9 cellular contexts compared by ENCODE assay signal in the genomic region with DNA sequence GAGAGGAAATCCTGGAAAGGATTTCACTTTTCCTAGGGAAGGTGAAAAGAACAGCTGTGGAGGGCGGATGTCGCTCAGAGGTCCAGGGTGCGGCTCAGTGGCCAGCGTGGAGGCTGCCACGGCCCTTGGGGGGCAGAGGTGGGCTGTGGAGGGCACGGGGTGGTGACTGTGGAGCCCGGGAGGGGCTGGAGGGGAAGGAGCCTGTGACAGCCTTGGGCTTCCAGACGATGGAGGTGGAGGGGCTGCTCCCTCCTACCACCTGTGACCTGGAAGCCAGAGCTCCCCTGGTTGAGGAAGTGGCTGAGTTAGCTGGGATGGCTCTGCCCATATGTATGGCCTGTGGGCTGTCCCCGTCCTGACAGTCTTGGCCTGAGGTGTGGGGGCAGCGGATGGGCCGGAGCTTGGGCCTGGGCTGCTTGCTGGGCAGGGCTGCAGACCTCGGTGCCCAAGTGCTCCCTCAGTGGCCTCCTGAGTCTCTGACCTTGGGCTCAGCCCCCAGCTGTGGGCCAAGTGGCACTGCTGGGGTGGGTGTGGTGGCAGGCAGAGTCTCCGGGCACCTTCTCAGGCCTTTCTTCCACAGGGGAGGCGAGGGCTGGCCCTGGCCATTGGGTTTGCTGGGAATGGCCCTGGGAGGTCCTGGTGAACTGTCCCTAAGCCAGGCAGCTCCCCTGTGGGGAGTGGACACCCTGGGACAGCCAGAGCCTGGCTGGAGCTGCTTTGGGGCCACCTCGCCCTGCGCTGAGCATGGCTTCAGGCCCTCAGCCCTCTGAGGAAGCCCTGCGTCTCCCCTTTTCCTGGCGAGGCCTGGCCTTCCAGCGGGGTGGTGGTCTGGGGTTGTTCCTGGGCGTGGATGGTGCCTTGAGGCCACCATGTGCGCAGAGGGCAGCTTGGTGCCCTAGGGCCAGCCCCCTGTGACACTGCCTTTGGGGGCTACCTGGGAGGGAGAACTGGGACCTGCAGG. TPM values are rescaled to one million over a fixed set of nuclear protein-coding genes. Genes with fewer than 3 reads are reported as not detected.
DNase-seq lines count a peak whose midpoint lies in the region; ATAC-seq, FAIRE-seq and TF ChIP-seq lines count a peak whose summit lies in the region.
"Had no signal": no experiment of that assay in that cellular context is flagged by ENCODE, and none has a peak within 500 bp of the region (broad histone marks: within the 10 kb centered on the region; RNA-seq: fewer than 3 reads in every experiment).

No MANE protein-coding gene starts in this region.

- no peak overlapping the region for H2AFZ ChIP-seq in fibroblast of lung (ENCODE audit: low read length)

- ATAC-seq in GM18870 (IDR thresholded peaks at IDR 0.05; ENCODE audit: unreplicated experiment) (no peak), HG02759 (IDR thresholded peaks at IDR 0.05; ENCODE audit: unreplicated experiment) (no peak)

- H4K20me1 ChIP-seq in fibroblast of lung (ENCODE audit: control insufficient read depth, extremely low read depth, insufficient read depth, low read length): no peaks in the 10 kb centered on the region

- peak overlapping the region in 2 of 4 donors; percentile 95 to 99 for H3K4me3 ChIP-seq in Peyer's patch
- peak overlapping the region; percentile 31 to 98 (median 43) for H3K4me3 ChIP-seq in fibroblast of lung (replicated peaks in 1 of 4; ENCODE audit: control extremely low read depth in 1 of 4, insufficient read depth in 1 of 4, low read depth in 3 of 4, low read length in 4 of 4)

- peaks cover 84% of the 10 kb centered on the region for H3K79me2 ChIP-seq in fibroblast of lung (ENCODE audit: control insufficient read depth, insufficient read depth, low read length)

- H3K9me3 ChIP-seq in Peyer's patch (no peaks in the 10 kb centered on the region), fibroblast of lung (ENCODE audit: control insufficient read depth, insufficient read depth, low read depth, low read length) (no peaks in the 10 kb centered on the region)

- TF ChIP-seq POLR2A in Peyer's patch (IDR thresholded peaks at IDR 0.05): no peak

- no peaks in the 10 kb centered on the region for H3K27me3 Mint-ChIP-seq in progenitor cell of endocrine pancreas

- DNase-seq in Peyer's patch: no peak
- no peak for DNase-seq in fibroblast of lung (ENCODE audit: low read depth in 2 of 2)
- no peak for DNase-seq in progenitor cell of endocrine pancreas (ENCODE audit: low spot score, unreplicated experiment)
- DNase-seq in frontal cortex (ENCODE audit: low spot score in 2 of 2): no peak
- DNase-seq in SIG-M5 treated with dmso at 0.1 percent for 504 hours (lab: John Stamatoyannopoulos, UW; ENCODE audit: unreplicated experiment): no peak

- H3K4me1 Mint-ChIP-seq in progenitor cell of endocrine pancreas (ENCODE audit: low read depth): peaks cover 30% of the 10 kb centered on the region

- peak overlapping the region; percentile 91 for H3K4me2 ChIP-seq in fibroblast of lung (ENCODE audit: extremely low read depth, insufficient read depth, low read length)

- H3K4me3 Mint-ChIP-seq in progenitor cell of endocrine pancreas (ENCODE audit: low read depth): peak overlapping the region; percentile 11

- peaks cover 7% of the 10 kb centered on the region for H3K36me3 Mint-ChIP-seq in progenitor cell of endocrine pancreas (ENCODE audit: insufficient read depth)

- H3K4me1 ChIP-seq in Peyer's patch (peaks cover 20 to 71% (median 29%) of the 10 kb centered on the region in 4 donors), fibroblast of lung (ENCODE audit: control insufficient read depth, extremely low read depth, insufficient read depth, low read length) (peaks cover 28% of the 10 kb centered on the region)

- H3K9me3 Mint-ChIP-seq in progenitor cell of endocrine pancreas (ENCODE audit: low read depth): no peaks in the 10 kb centered on the region

- FAIRE-seq in frontal cortex (lab: Jason Lieb, UNC): no peak
- FAIRE-seq: G401.6 had no signal

- H3K27ac Mint-ChIP-seq in progenitor cell of endocrine pancreas: no peak overlapping the region

- TF ChIP-seq CTCF in C4-2B (conservative IDR thresholded peaks at IDR 0.05): no peak
- TF ChIP-seq CTCF in Peyer's patch (IDR thresholded peaks at IDR 0.05): no peak
- TF ChIP-seq CTCF in fibroblast of lung (conservative IDR thresholded peaks at IDR 0.05 in 1 of 2, IDR thresholded peaks at IDR 0.05 in 1 of 2; ENCODE audit: low read depth in 1 of 2, low read length in 2 of 2): no peak
- TF ChIP-seq CTCF in progenitor cell of endocrine pancreas (IDR thresholded peaks at IDR 0.05; ENCODE audit: unreplicated experiment): no peak

- H3K27me3 ChIP-seq in Peyer's patch: no peaks in the 10 kb centered on the region
- H3K27me3 ChIP-seq in fibroblast of lung (ENCODE audit: control insufficient read depth, insufficient read depth, low read length): no peaks in the 10 kb centered on the region

- peak overlapping the region; percentile 42 for H3K9ac ChIP-seq in fibroblast of lung (ENCODE audit: insufficient read depth, low read length)

- H3K27ac ChIP-seq in C4-2B: peak overlapping the region; percentile 96
- H3K27ac ChIP-seq in Peyer's patch: peak overlapping the region; percentile 26 to 99 (median 92)
- H3K27ac ChIP-seq in fibroblast of lung (ENCODE audit: insufficient read depth, low read length): peak overlapping the region; percentile 88

- H3K36me3 ChIP-seq in Peyer's patch: peaks cover 0 to 12% (median 0%) of the 10 kb centered on the region in 3 donors
- peaks cover 16% of the 10 kb centered on the region for H3K36me3 ChIP-seq in fibroblast of lung (ENCODE audit: control insufficient read depth, insufficient read depth, low read length)

RNA-seq across cellular contexts. Expression of a gene that starts 3.9 kb away (rescaled TPM):
- total RNA-seq in Peyer's patch (10 to 100 TPM; 21.5 to 91.2 (median 69.6) TPM), fibroblast of lung (77.8 and 104 TPM in 2 replicates), progenitor cell of endocrine pancreas (124 and 125 TPM in 2 replicates), frontal cortex (15.9 TPM)
- polyA plus RNA-seq in fibroblast of lung: 164 and 172 TPM in 2 replicates
- polyA plus RNA-seq in fibroblast of lung (2012): 267 and 318 TPM in 2 replicates
- polyA minus RNA-seq in fibroblast of lung (ENCODE audit: low replicate concordance): 379 and 477 TPM in 2 replicates

RNA-seq across cellular contexts. Expression of a gene that starts 33.4 kb away (rescaled TPM):
- total RNA-seq in Peyer's patch (10 to 100 TPM; 33.8 to 74.1 (median 44.1) TPM), fibroblast of lung (24.9 and 39.0 TPM in 2 replicates), progenitor cell of endocrine pancreas (40.8 and 41.6 TPM in 2 replicates), frontal cortex (25.3 TPM)
- 3.3 and 3.7 TPM in 2 replicates for polyA plus RNA-seq in fibroblast of lung
- polyA plus RNA-seq in fibroblast of lung (2012): 15.4 and 15.6 TPM in 2 replicates
- 7.7 and 9.1 TPM in 2 replicates for polyA minus RNA-seq in fibroblast of lung (ENCODE audit: low replicate concordance)
